Comparison of ENCODE assay signal across 13 cellular contexts in the genomic region with DNA sequence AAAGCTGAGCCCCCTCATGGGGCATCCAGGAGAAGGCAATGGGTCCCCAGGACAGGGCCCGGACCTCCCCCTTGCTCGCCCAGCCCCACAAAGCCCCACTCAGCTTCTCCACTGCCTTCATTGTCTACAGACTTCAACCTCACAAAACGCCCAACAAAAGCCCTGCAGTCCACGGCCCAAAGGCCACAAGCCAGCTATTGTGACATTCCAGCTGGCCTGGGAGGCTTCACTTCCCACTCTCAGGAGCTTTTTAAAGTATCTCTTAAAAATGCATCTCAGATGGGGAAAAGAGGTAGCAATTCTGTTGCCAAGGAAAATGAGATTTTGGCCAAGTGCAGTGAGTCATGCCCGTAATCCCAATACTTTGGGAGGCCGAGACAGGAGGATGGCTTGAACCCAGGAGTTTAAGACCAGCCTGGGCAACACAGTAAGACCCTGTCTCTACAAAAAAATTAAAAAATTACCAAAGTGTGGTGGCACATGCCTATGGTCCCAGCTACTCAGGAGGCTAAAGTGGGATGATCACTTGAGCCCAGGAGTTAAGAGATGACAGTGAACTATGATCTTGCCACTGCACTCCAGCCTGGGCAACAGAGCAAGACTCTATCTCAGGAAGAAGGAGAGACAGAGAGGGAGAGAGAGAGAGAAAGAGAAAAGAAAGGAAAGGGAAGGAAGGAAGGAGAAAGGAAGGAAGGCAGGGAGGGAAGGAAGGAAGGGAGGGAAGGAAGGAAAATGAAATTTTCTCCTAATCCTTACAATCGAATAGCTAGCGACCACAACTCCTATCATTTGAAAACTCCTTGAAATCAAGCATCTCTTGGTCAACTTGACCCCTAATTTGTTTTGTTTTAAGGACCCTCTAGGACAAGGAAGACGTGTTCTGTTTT. TPM values are rescaled to one million over a fixed set of nuclear protein-coding genes. Genes with fewer than 3 reads are reported as not detected.
DNase-seq lines count a peak whose midpoint lies in the region; ATAC-seq and TF ChIP-seq lines count a peak whose summit lies in the region.
"Had no signal": no experiment of that assay in that cellular context is flagged by ENCODE, and none has a peak within 500 bp of the region (broad histone marks: within the 10 kb centered on the region; RNA-seq: fewer than 3 reads in every experiment).

No MANE protein-coding gene starts in this region.

- ATAC-seq in left cardiac atrium (peak in 1 of 2 donors; percentile 38), GM18498 (IDR thresholded peaks at IDR 0.05; ENCODE audit: unreplicated experiment) (no peak), GM19455 (IDR thresholded peaks at IDR 0.05; ENCODE audit: unreplicated experiment) (no peak)
- ATAC-seq: activated CD4-positive, alpha-beta T cell treated with anti-CD3 and anti-CD28 coated beads for 36 hours had no signal

- DNase-seq in BJ (ENCODE audit: low read depth) (peak; percentile 62), anterior cingulate cortex (lab: John Stamatoyannopoulos, UW) (peak in 56 of 58 donors; percentile 3 to 90 (median 68)), left cardiac atrium (peak; percentile 48), posterior cingulate gyrus (peak; percentile 62 to 97 (median 80)), NCI-H748 (lab: John Stamatoyannopoulos, UW; ENCODE audit: unreplicated experiment) (no peak)
- no peak for DNase-seq in activated CD4-positive, alpha-beta T cell treated with anti-CD3 and anti-CD28 coated beads, Interleukin-2, amount 50 U/mL, for 4 hours
- DNase-seq: activated CD4-positive, alpha-beta T cell treated with anti-CD3 and anti-CD28 coated beads for 36 hours; activated naive CD8-positive, alpha-beta T cell treated with anti-CD3 and anti-CD28 coated beads, Interleukin-2, amount 10 ng/mL, durations not matched to agents 7 days and 5 days; NCI-H1092; stimulated activated CD8-positive, alpha-beta memory T cell treated with anti-CD3 and anti-CD28 coated beads, Interleukin-4, amount 100 ng/mL, for 48 hours had no signal

- no peaks in the 10 kb centered on the region for H3K36me3 ChIP-seq in BJ (ENCODE audit: control insufficient read depth, insufficient read depth, low read length)
- H3K36me3 ChIP-seq: BLaER1 had no signal

- intact Hi-C loops in left cardiac atrium (cut with DNase I) (no loop called here), posterior cingulate gyrus (cut with DNase I) (no loop called here)

- no peak overlapping the region for H3K4me3 ChIP-seq in BJ (ENCODE audit: low read depth, low read length)
- H3K4me3 ChIP-seq: BLaER1 had no signal

- CTCF ChIA-PET in BJ (lab: Yijun Ruan, JAX): interaction anchor here (1.0 to 1.2 kb wide), 2 partner anchors 13 to 39 kb away, joined by 3 read pairs; no protein-coding TSS in a partner anchor

- no peak for TF ChIP-seq CTCF in BJ (IDR thresholded peaks at IDR 0.05; ENCODE audit: insufficient read depth, low read depth, low read length)

- POLR2A ChIA-PET in BJ (lab: Charles Lee): no interaction called here

- H3K27me3 ChIP-seq in BJ (ENCODE audit: control insufficient read depth, insufficient read depth, low read length): peaks cover 2% of the 10 kb centered on the region; the same call in 1 of the 2 replicates
- H3K27me3 ChIP-seq: BLaER1 had no signal

RNA-seq across cellular contexts. Expression of a gene that starts 31.4 kb away (rescaled TPM):
- 55.5 and 120 TPM in 2 replicates for polyA plus RNA-seq in BJ (2011; rRNA removed)
- 60.5 and 61.6 TPM in 2 replicates for polyA minus RNA-seq in BJ (2011; rRNA and poly(A)+ RNA removed)
- 100 to 1,000 TPM; 102 to 119 TPM for total RNA-seq in left cardiac atrium

Comparison
In these comparisons a context has a peak if more than half of its experiments do, and no peak if none do; other contexts are left out.
1. DNase-seq: peak in BJ (single experiment), anterior cingulate cortex (56 of 58), left cardiac atrium (single experiment) and posterior cingulate gyrus (10 of 10); none in NCI-H748 (single experiment) and activated CD4-positive, alpha-beta T cell treated with anti-CD3 and anti-CD28 coated beads, Interleukin-2, amount 50 U/mL, for 4 hours (0 of 2).